Comparison of ENCODE assay signal across 8 cellular contexts in genomic region chr3:128804017-128804816, GRCh38.
DNase-seq lines count a peak whose midpoint lies in the region; ATAC-seq, FAIRE-seq and TF ChIP-seq lines count a peak whose summit lies in the region.

No MANE protein-coding gene starts in this region.

- intact Hi-C loops in CD8-positive, alpha-beta T cell (cut with DNase I, micrococcal nuclease), result loop anchor here (1.0 to 5.0 kb wide), 5 partner anchors 9 to 187 kb away; partner anchors contain the start of gene RAB7A (in 2 of the 2)
- intact Hi-C loops in activated CD4-positive, alpha-beta T cell treated with anti-CD3 and anti-CD28 coated beads for 36 hours (cut with DNase I, micrococcal nuclease), result loop anchor here (1.0 to 10.0 kb wide), 12 partner anchors 10 to 749 kb away; partner anchors contain the start of genes ACAD9 (in 2 of the 2), RAB7A (in 2 of the 2), CNBP (in 1 of the 2) and IFT122 (in 1 of the 2)
- intact Hi-C loops in endothelial cell of umbilical vein (cut with micrococcal nuclease) (loop anchor here (2.0 kb wide), 1 partner anchor 123 kb away; no protein-coding TSS in a partner anchor), psoas muscle (cut with DNase I) (no loop called here)

- no peaks in the 10 kb centered on the region for H3K9me3 Mint-ChIP-seq in CD8-positive, alpha-beta T cell
- H3K9me3 Mint-ChIP-seq in activated CD4-positive, alpha-beta T cell treated with anti-CD3 and anti-CD28 coated beads for 36 hours (ENCODE audit: low read depth), result no peaks in the 10 kb centered on the region

- peak overlapping the region; percentile 51 for H3K4me2 ChIP-seq in endothelial cell of umbilical vein (ENCODE audit: insufficient read depth, low read length)

- H3K9me3 ChIP-seq in CD8-positive, alpha-beta T cell (ENCODE audit: low read length), result no peaks in the 10 kb centered on the region
- H3K9me3 ChIP-seq in endothelial cell of umbilical vein (replicated peaks; ENCODE audit: control insufficient read depth, insufficient read depth, low read length) (no peaks in the 10 kb centered on the region), psoas muscle (no peaks in the 10 kb centered on the region)

- no peak overlapping the region for H2AFZ ChIP-seq in endothelial cell of umbilical vein (ENCODE audit: low read depth, low read length)

- no peak overlapping the region for H3K9ac ChIP-seq in endothelial cell of umbilical vein (replicated peaks; ENCODE audit: extremely low read depth, insufficient read depth, low read length)

- peak overlapping the region; percentile 36 for H3K4me3 ChIP-seq in CD8-positive, alpha-beta T cell (ENCODE audit: low read depth, low read length)
- peak overlapping the region in 1 of 3 experiments; percentile 43 for H3K4me3 ChIP-seq in endothelial cell of umbilical vein (replicated peaks in 1 of 3; ENCODE audit: insufficient read depth in 1 of 3, low read depth in 1 of 3, low read length in 3 of 3)
- H3K4me3 ChIP-seq in psoas muscle, result peak overlapping the region; percentile 50

- peak overlapping the region; percentile 97 for H3K27ac Mint-ChIP-seq in CD8-positive, alpha-beta T cell
- peak overlapping the region; percentile 97 for H3K27ac Mint-ChIP-seq in activated CD4-positive, alpha-beta T cell treated with anti-CD3 and anti-CD28 coated beads for 36 hours

- POLR2A ChIA-PET in CD8-positive, alpha-beta T cell (lab: Charles Lee), result interaction anchor here (0.6 to 2.3 kb wide), 8 partner anchors 8 to 510 kb away, joined by 3 to 25 read pairs (median 4); partner anchors contain the start of gene RAB7A
- POLR2A ChIA-PET in activated CD4-positive, alpha-beta T cell treated with anti-CD3 and anti-CD28 coated beads for 36 hours (lab: Charles Lee), result interaction anchor here (0.6 to 1.8 kb wide), 9 partner anchors 9 to 185 kb away, joined by 3 to 14 read pairs (median 5); partner anchors contain the start of genes ACAD9 and RPN1
- POLR2A ChIA-PET in endothelial cell of umbilical vein (lab: Charles Lee), result interaction anchor here (0.5 kb wide), 1 partner anchor 435 kb away, joined by 3 read pairs; no protein-coding TSS in a partner anchor

- CTCF ChIA-PET in CD8-positive, alpha-beta T cell (lab: Charles Lee), result interaction anchor here (0.7 to 4.9 kb wide), 10 partner anchors 8 to 186 kb away, joined by 3 to 24 read pairs (median 5); no protein-coding TSS in a partner anchor
- CTCF ChIA-PET in activated CD4-positive, alpha-beta T cell treated with anti-CD3 and anti-CD28 coated beads for 36 hours (lab: Charles Lee), result interaction anchor here (0.6 to 3.3 kb wide), 13 partner anchors 9 to 296 kb away, joined by 3 to 29 read pairs (median 4); no protein-coding TSS in a partner anchor
- CTCF ChIA-PET in endothelial cell of umbilical vein (lab: Charles Lee), result interaction anchor here (1.0 to 1.8 kb wide), 5 partner anchors 9 to 187 kb away, joined by 5 to 20 read pairs (median 6); no protein-coding TSS in a partner anchor

- peaks cover 49% of the 10 kb centered on the region for H3K4me1 ChIP-seq in CD8-positive, alpha-beta T cell (ENCODE audit: insufficient read depth, low read length)
- peaks cover 29% of the 10 kb centered on the region for H3K4me1 ChIP-seq in endothelial cell of umbilical vein (ENCODE audit: control insufficient read depth, extremely low read depth, insufficient read depth, low read length)
- H3K4me1 ChIP-seq in psoas muscle, result peaks cover 88% of the 10 kb centered on the region

- H3K4me1 Mint-ChIP-seq in CD8-positive, alpha-beta T cell (ENCODE audit: low read depth), result peaks cover 69% of the 10 kb centered on the region
- peaks cover 86% of the 10 kb centered on the region for H3K4me1 Mint-ChIP-seq in activated CD4-positive, alpha-beta T cell treated with anti-CD3 and anti-CD28 coated beads for 36 hours

- no peaks in the 10 kb centered on the region for H3K27me3 Mint-ChIP-seq in CD8-positive, alpha-beta T cell (ENCODE audit: low read depth)
- no peaks in the 10 kb centered on the region for H3K27me3 Mint-ChIP-seq in activated CD4-positive, alpha-beta T cell treated with anti-CD3 and anti-CD28 coated beads for 36 hours

- TF ChIP-seq CTCF in CD8-positive, alpha-beta T cell (IDR thresholded peaks at IDR 0.05), result no peak
- TF ChIP-seq CTCF in endothelial cell of umbilical vein (IDR thresholded peaks at IDR 0.05; ENCODE audit: extremely low read depth in 1 of 2, insufficient read depth in 1 of 2, low read depth in 1 of 2, low read length in 2 of 2), result no peak
- TF ChIP-seq CTCF in psoas muscle (IDR thresholded peaks at IDR 0.05), result no peak

- H3K36me3 ChIP-seq in CD8-positive, alpha-beta T cell (ENCODE audit: insufficient read depth, low read length), result peaks cover 22% of the 10 kb centered on the region
- H3K36me3 ChIP-seq in endothelial cell of umbilical vein (ENCODE audit: control insufficient read depth in 2 of 2, extremely low read depth in 1 of 2, insufficient read depth in 2 of 2, low read length in 2 of 2) (peaks cover 11 to 29% of the 10 kb centered on the region in 2 experiments), psoas muscle (ENCODE audit: insufficient read depth in 1 of 2, low read depth in 1 of 2) (peaks cover 11 to 37% of the 10 kb centered on the region in 2 donors)

- H3K27ac ChIP-seq in CD8-positive, alpha-beta T cell (ENCODE audit: low read depth, low read length), result peak overlapping the region; percentile 66
- H3K27ac ChIP-seq in endothelial cell of umbilical vein (ENCODE audit: insufficient read depth, low read depth, low read length) (peak overlapping the region; percentile 62), psoas muscle (peak overlapping the region; percentile 90)

- no peaks in the 10 kb centered on the region for H4K20me1 ChIP-seq in endothelial cell of umbilical vein (replicated peaks; ENCODE audit: control insufficient read depth, extremely low read depth, insufficient read depth, low read length)

- H3K36me3 Mint-ChIP-seq in CD8-positive, alpha-beta T cell, result peaks cover 62% of the 10 kb centered on the region
- peaks cover 64% of the 10 kb centered on the region for H3K36me3 Mint-ChIP-seq in activated CD4-positive, alpha-beta T cell treated with anti-CD3 and anti-CD28 coated beads for 36 hours (ENCODE audit: low read depth)

- H3K27me3 ChIP-seq in CD8-positive, alpha-beta T cell (ENCODE audit: insufficient read depth, low read length), result no peaks in the 10 kb centered on the region
- H3K27me3 ChIP-seq in endothelial cell of umbilical vein (ENCODE audit: control insufficient read depth in 2 of 2, insufficient read depth in 2 of 2, low read length in 2 of 2) (no peaks in the 10 kb centered on the region), psoas muscle (ENCODE audit: insufficient read depth in 3 of 3, low read length in 2 of 3) (no peaks in the 10 kb centered on the region)

- ATAC-seq in CD8-positive, alpha-beta T cell, result peak; percentile 95
- ATAC-seq in GM21360 (IDR thresholded peaks at IDR 0.05; ENCODE audit: unreplicated experiment) (peak; percentile 72), HG03571 (IDR thresholded peaks at IDR 0.05; ENCODE audit: unreplicated experiment) (peak; percentile 79), psoas muscle (peak in 3 of 4 donors; percentile 28 to 53 (median 33))
- ATAC-seq in activated CD4-positive, alpha-beta T cell treated with anti-CD3 and anti-CD28 coated beads for 36 hours, result peak; percentile 76

- H3K9me1 ChIP-seq in endothelial cell of umbilical vein (replicated peaks; ENCODE audit: control insufficient read depth, extremely low read depth, insufficient read depth, low read length), result no peaks in the 10 kb centered on the region

- dilution Hi-C loops in endothelial cell of umbilical vein (cut with MboI; ENCODE audit: extremely low pct_ligation_motif_present, low sequenced_read_pairs), result no loop called here

- DNase-seq in CD8-positive, alpha-beta T cell, result peak in 6 of 7 experiments; percentile 26 to 67 (median 44)
- peak; percentile 78 for DNase-seq in activated CD4-positive, alpha-beta T cell treated with anti-CD3 and anti-CD28 coated beads for 36 hours
- DNase-seq in endothelial cell of umbilical vein (ENCODE audit: low read depth, low spot score), result peak; percentile 80
- DNase-seq in psoas muscle, result no peak
- DNase-seq in NCI-H82 treated with DMSO at 0.1 percent for 48 hours (lab: John Stamatoyannopoulos, UW; ENCODE audit: unreplicated experiment), result no peak
- DNase-seq in dedifferentiated amniotic fluid mesenchymal stem cell (ENCODE audit: extremely low spot score), result no peak

- 23 to 39% (median 30%) methylated on average over 5 of the region's 5 CpGs for WGBS in psoas muscle, 3 donors

- no peak for TF ChIP-seq POLR2A in endothelial cell of umbilical vein (IDR thresholded peaks at IDR 0.05; ENCODE audit: low read depth, low read length)

- H3K4me3 Mint-ChIP-seq in CD8-positive, alpha-beta T cell, result peak overlapping the region; percentile 75
- H3K4me3 Mint-ChIP-seq in activated CD4-positive, alpha-beta T cell treated with anti-CD3 and anti-CD28 coated beads for 36 hours, result peak overlapping the region; percentile 69

- no peak for FAIRE-seq in endothelial cell of umbilical vein (lab: Jason Lieb, UNC)

- H3K79me2 ChIP-seq in endothelial cell of umbilical vein (ENCODE audit: control insufficient read depth, insufficient read depth, low read length), result peaks cover 22% of the 10 kb centered on the region

- no TSS peak for BruUV-seq in endothelial cell of umbilical vein (replicated peaks; lab: Mats Ljungman, UMichigan)

TF ChIP-seq in endothelial cell of umbilical vein, 7 proteins besides CTCF, POLR2A, EP300 and RAD21:
- no peak for TF ChIP-seq JUN (IDR thresholded peaks at IDR 0.05; ENCODE audit: borderline replicate concordance, insufficient read depth, insufficient read length, low read depth)
- TF ChIP-seq FOS (IDR thresholded peaks at IDR 0.05; ENCODE audit: borderline replicate concordance, insufficient read depth, low read length), result no peak
- TF ChIP-seq EZH2 (IDR thresholded peaks at IDR 0.05; ENCODE audit: borderline replicate concordance, low read depth, low read length, severe bottlenecking), result no peak

Comparison
In these comparisons a context has a peak if more than half of its experiments do, and no peak if none do; other contexts are left out.
1. ATAC-seq: peak in every context shown above with its lines; median percentile 95 in CD8-positive, alpha-beta T cell; 79 in HG03571; 76 in activated CD4-positive, alpha-beta T cell treated with anti-CD3 and anti-CD28 coated beads for 36 hours; 72 in GM21360; 33 in psoas muscle.
2. DNase-seq: peak in CD8-positive, alpha-beta T cell (6 of 7), activated CD4-positive, alpha-beta T cell treated with anti-CD3 and anti-CD28 coated beads for 36 hours (single experiment) and endothelial cell of umbilical vein (single experiment); none in psoas muscle (0 of 2), NCI-H82 treated with DMSO at 0.1 percent for 48 hours (single experiment) and dedifferentiated amniotic fluid mesenchymal stem cell (single experiment).
3. intact Hi-C loops: an anchor here in CD8-positive, alpha-beta T cell (1.0 to 5.0 kb wide), activated CD4-positive, alpha-beta T cell treated with anti-CD3 and anti-CD28 coated beads for 36 hours (1.0 to 10.0 kb wide) and endothelial cell of umbilical vein (2.0 kb wide); none called in psoas muscle.
4. Peak in every context shown above with its lines, with median percentiles within 50 percentile points of each other: H3K27ac ChIP-seq.